ENCODE assay signal across 10 cellular contexts in genomic region chr19:2326699-2327360, GRCh38. TPM values are rescaled to one million over a fixed set of nuclear protein-coding genes. Genes with fewer than 3 reads are reported as not detected.
DNase-seq lines count a peak whose midpoint lies in the region; ATAC-seq and TF ChIP-seq lines count a peak whose summit lies in the region.
"Had no signal": no experiment of that assay in that cellular context is flagged by ENCODE, and none has a peak within 500 bp of the region (broad histone marks: within the 10 kb centered on the region; RNA-seq: fewer than 3 reads in every experiment).

No MANE protein-coding gene starts in this region.

- 91 to 92% methylated on average over 12 to 16 of the region's 16 CpGs for WGBS in endodermal cell (ENCODE audit: insufficient coverage in 1 of 2, insufficient read length in 1 of 2), 2 experiments
- whole genome bisulfite sequencing in gastroesophageal sphincter (ENCODE audit: low coverage in 1 of 2), 2 donors, result 87 to 92% methylated on average over 6 to 7 of the region's 16 CpGs

- H3K4me3 Mint-ChIP-seq in activated CD4-positive, alpha-beta T cell treated with anti-CD3 and anti-CD28 coated beads for 36 hours, result peak overlapping the region; percentile 98
- peak overlapping the region; percentile 92 for H3K4me3 Mint-ChIP-seq in endodermal cell

- no peaks in the 10 kb centered on the region for H3K9me3 Mint-ChIP-seq in activated CD4-positive, alpha-beta T cell treated with anti-CD3 and anti-CD28 coated beads for 36 hours (ENCODE audit: low read depth)
- no peaks in the 10 kb centered on the region for H3K9me3 Mint-ChIP-seq in endodermal cell

- peak overlapping the region; percentile 99 for H3K27ac Mint-ChIP-seq in activated CD4-positive, alpha-beta T cell treated with anti-CD3 and anti-CD28 coated beads for 36 hours
- peak overlapping the region; percentile 98 for H3K27ac Mint-ChIP-seq in endodermal cell

- H3K9me3 ChIP-seq in endodermal cell (ENCODE audit: control insufficient read depth, low read length), result no peaks in the 10 kb centered on the region
- no peaks in the 10 kb centered on the region for H3K9me3 ChIP-seq in gastroesophageal sphincter

- TF ChIP-seq CTCF in endodermal cell (conservative IDR thresholded peaks at IDR 0.05), result no peak
- no peak for TF ChIP-seq CTCF in gastroesophageal sphincter (IDR thresholded peaks at IDR 0.05)

- POLR2A ChIA-PET in activated CD4-positive, alpha-beta T cell treated with anti-CD3 and anti-CD28 coated beads for 36 hours (lab: Charles Lee), result interaction anchor here (1.0 kb wide), 1 partner anchor 151 kb away, joined by 3 read pairs; no protein-coding TSS in a partner anchor

- peak overlapping the region; percentile 94 for H3K27ac ChIP-seq in endodermal cell (ENCODE audit: low read depth, low read length)
- no peak overlapping the region for H3K27ac ChIP-seq in gastroesophageal sphincter

- H3K4me1 Mint-ChIP-seq in activated CD4-positive, alpha-beta T cell treated with anti-CD3 and anti-CD28 coated beads for 36 hours, result peaks cover 57% of the 10 kb centered on the region
- peaks cover 35% of the 10 kb centered on the region for H3K4me1 Mint-ChIP-seq in endodermal cell

- ATAC-seq in activated CD4-positive, alpha-beta T cell treated with anti-CD3 and anti-CD28 coated beads for 36 hours, result no peak
- no peak for ATAC-seq in gastroesophageal sphincter

- H3K27me3 Mint-ChIP-seq in activated CD4-positive, alpha-beta T cell treated with anti-CD3 and anti-CD28 coated beads for 36 hours, result no peaks in the 10 kb centered on the region
- no peaks in the 10 kb centered on the region for H3K27me3 Mint-ChIP-seq in endodermal cell (ENCODE audit: insufficient read depth)

- no peak for DNase-seq in activated CD4-positive, alpha-beta T cell treated with anti-CD3 and anti-CD28 coated beads for 36 hours
- DNase-seq in activated CD4-positive, alpha-beta T cell treated with anti-CD3 and anti-CD28 coated beads for 1 hour, result no peak
- DNase-seq in RPMI7951 (ENCODE audit: low read depth), result peak; percentile 26
- DNase-seq in endodermal cell, result no peak
- DNase-seq in skeletal muscle cell (ENCODE audit: low read depth), result no peak
- DNase-seq in dedifferentiated amniotic fluid mesenchymal stem cell (ENCODE audit: extremely low spot score), result no peak
- DNase-seq in NCI-H1105 treated with DMSO at 0.1 percent for 48 hours (lab: John Stamatoyannopoulos, UW), result no peak

- H3K9ac ChIP-seq in endodermal cell (ENCODE audit: extremely low read depth, low read length, poor library complexity, severe bottlenecking), result no peak overlapping the region

- TF ChIP-seq EP300 in gastroesophageal sphincter (IDR thresholded peaks at IDR 0.05), result no peak

- no peak for TF ChIP-seq POLR2A in gastroesophageal sphincter (IDR thresholded peaks at IDR 0.05)

- intact Hi-C loops in activated CD4-positive, alpha-beta T cell treated with anti-CD3 and anti-CD28 coated beads for 36 hours (cut with DNase I, micrococcal nuclease), result loop anchor here in 1 of 2 experiments (5.0 kb wide), 2 partner anchors 310 to 1180 kb away; partner anchors contain the start of genes BTBD2 and FZR1

- H3K4me1 ChIP-seq in endodermal cell (ENCODE audit: control insufficient read depth, insufficient read depth, low read length) (peaks cover 7% of the 10 kb centered on the region), gastroesophageal sphincter (peaks cover 0 to 57% (median 36%) of the 10 kb centered on the region in 3 donors)

- H3K4me3 ChIP-seq in endodermal cell (ENCODE audit: low read length) (peak overlapping the region; percentile 81), skeletal muscle cell (ENCODE audit: low read depth, low read length) (peak overlapping the region; percentile 96), gastroesophageal sphincter (no peak overlapping the region)

- peaks cover 15% of the 10 kb centered on the region for H3K36me3 ChIP-seq in endodermal cell (ENCODE audit: control insufficient read depth, insufficient read depth, low read length)
- H3K36me3 ChIP-seq in gastroesophageal sphincter, result peaks cover 0 to 43% of the 10 kb centered on the region in 2 donors

- H3K36me3 Mint-ChIP-seq in activated CD4-positive, alpha-beta T cell treated with anti-CD3 and anti-CD28 coated beads for 36 hours (ENCODE audit: low read depth), result peaks cover 35% of the 10 kb centered on the region
- peaks cover 23% of the 10 kb centered on the region for H3K36me3 Mint-ChIP-seq in endodermal cell (ENCODE audit: low read depth)

- H3K27me3 ChIP-seq in endodermal cell (ENCODE audit: control insufficient read depth, insufficient read depth, low read length, poor library complexity, severe bottlenecking) (no peaks in the 10 kb centered on the region), gastroesophageal sphincter (no peaks in the 10 kb centered on the region)

- CTCF ChIA-PET in activated CD4-positive, alpha-beta T cell treated with anti-CD3 and anti-CD28 coated beads for 36 hours (lab: Charles Lee), result interaction anchor here (0.7 to 1.1 kb wide), 4 partner anchors 31 to 322 kb away, joined by 3 to 4 read pairs (median 4); no protein-coding TSS in a partner anchor

RNA-seq across cellular contexts. Expression of gene LSM7, which starts 1.6 kb away (rescaled TPM):
- total RNA-seq in activated CD4-positive, alpha-beta T cell treated with anti-CD3 and anti-CD28 coated beads for 36 hours, result 100 to 1,000 TPM; 113 to 134 TPM
- total RNA-seq in RPMI7951 (2014; rRNA removed; shearing (Covaris generic)), result 343 and 390 TPM in 2 replicates
- total RNA-seq in endodermal cell, result 100 to 1,000 TPM; 141 to 149 TPM
- 215 TPM for polyA plus RNA-seq in endodermal cell (2013, experiment 1 of 2)
- polyA plus RNA-seq in endodermal cell (2013, experiment 2 of 2), result 206 TPM
- total RNA-seq in gastroesophageal sphincter, result 10 to 100 TPM; 52.3 to 86.1 (median 77.7) TPM

RNA-seq across cellular contexts. Expression of gene SPPL2B, which starts 1.7 kb away (rescaled TPM):
- total RNA-seq in activated CD4-positive, alpha-beta T cell treated with anti-CD3 and anti-CD28 coated beads for 36 hours, result 10 to 100 TPM; 37.7 to 48.5 TPM
- 12.1 and 15.1 TPM in 2 replicates for total RNA-seq in RPMI7951 (2014; rRNA removed; shearing (Covaris generic))
- total RNA-seq in endodermal cell (100 to 1,000 TPM; 115 to 118 TPM), gastroesophageal sphincter (10 to 100 TPM; 18.5 to 32.7 (median 30.9) TPM)
- 88.6 TPM for polyA plus RNA-seq in endodermal cell (2013, experiment 1 of 2)
- 73.4 TPM for polyA plus RNA-seq in endodermal cell (2013, experiment 2 of 2)

RNA-seq across cellular contexts. Expression of gene LINGO3, which starts 18.9 kb away (rescaled TPM):
- total RNA-seq in activated CD4-positive, alpha-beta T cell treated with anti-CD3 and anti-CD28 coated beads for 36 hours, result not detected
- 0.10 TPM in 1 of 2 replicates, not detected in the other for total RNA-seq in RPMI7951 (2014; rRNA removed; shearing (Covaris generic))
- total RNA-seq in endodermal cell (1 to 10 TPM in 1 of 2 donors, under 1 TPM in 1; 0.20 to 1.0 TPM), gastroesophageal sphincter (not detected)
- 2.3 TPM for polyA plus RNA-seq in endodermal cell (2013, experiment 1 of 2)
- 1.9 TPM for polyA plus RNA-seq in endodermal cell (2013, experiment 2 of 2)
- total RNA-seq: LHCN-M2, pulmonary artery endothelial cell had no signal

RNA-seq across cellular contexts. Expression of gene TMPRSS9, which starts 33.2 kb away (rescaled TPM):
- total RNA-seq in activated CD4-positive, alpha-beta T cell treated with anti-CD3 and anti-CD28 coated beads for 36 hours, result not detected
- 0.10 TPM in 1 of 2 replicates, not detected in the other for total RNA-seq in RPMI7951 (2014; rRNA removed; shearing (Covaris generic))
- total RNA-seq in endodermal cell (1 to 10 TPM in 1 of 2 donors, under 1 TPM in 1; 0.73 to 1.2 TPM), gastroesophageal sphincter (under 1 TPM in 1 of 4 donors, not detected in 3; 0.54 TPM)
- 1.2 TPM for polyA plus RNA-seq in endodermal cell (2013, experiment 1 of 2)
- polyA plus RNA-seq in endodermal cell (2013, experiment 2 of 2), result 1.2 TPM
- total RNA-seq: LHCN-M2, pulmonary artery endothelial cell had no signal

RNA-seq across cellular contexts. Expression of gene PEAK3, which starts 44.9 kb away (rescaled TPM):
- total RNA-seq in activated CD4-positive, alpha-beta T cell treated with anti-CD3 and anti-CD28 coated beads for 36 hours, result not detected
- 0.20 and 0.24 TPM in 2 replicates for total RNA-seq in RPMI7951 (2014; rRNA removed; shearing (Covaris generic))
- total RNA-seq in endodermal cell (not detected), gastroesophageal sphincter (1 to 10 TPM in 1 of 4 donors, under 1 TPM in 2, not detected in 1; 0.16 to 1.3 (median 0.27) TPM)
- polyA plus RNA-seq in endodermal cell (2013, experiment 1 of 2), result not detected
- 0.08 TPM for polyA plus RNA-seq in endodermal cell (2013, experiment 2 of 2)
- total RNA-seq: pulmonary artery endothelial cell had no signal

Comparison
In these comparisons a context has a peak if more than half of its experiments do, and no peak if none do; other contexts are left out.
1. H3K4me3 ChIP-seq: peak in endodermal cell (single experiment) and skeletal muscle cell (single experiment); none in gastroesophageal sphincter (0 of 2).